In the genomic region with DNA sequence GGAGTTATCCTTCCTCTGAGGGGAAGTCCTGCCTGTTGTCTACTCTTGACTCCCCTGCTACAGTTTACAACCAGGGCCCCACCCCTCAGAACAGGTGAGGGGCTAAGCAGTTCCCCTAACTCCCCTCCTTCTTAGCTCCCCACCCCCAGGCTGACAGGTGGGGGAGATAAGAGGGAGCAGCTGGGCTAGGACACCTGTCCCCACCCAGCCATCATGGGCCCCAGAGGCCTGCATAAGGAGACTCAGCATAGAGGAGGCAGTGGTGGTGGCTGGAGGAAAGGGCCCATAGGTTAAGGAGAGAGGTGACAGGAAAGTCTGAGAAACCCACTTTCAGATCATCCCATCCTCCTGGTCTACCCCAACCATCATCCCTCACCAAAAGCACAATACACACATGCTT, we compare ENCODE assay signal across 10 cellular contexts. TPM values are rescaled to one million over a fixed set of nuclear protein-coding genes. Genes with fewer than 3 reads are reported as not detected.
DNase-seq lines count a peak whose midpoint lies in the region; ATAC-seq and TF ChIP-seq lines count a peak whose summit lies in the region.
"Had no signal": no experiment of that assay in that cellular context is flagged by ENCODE, and none has a peak within 500 bp of the region (broad histone marks: within the 10 kb centered on the region; RNA-seq: fewer than 3 reads in every experiment).

No MANE protein-coding gene starts in this region.

- no peak overlapping the region for H2AK5ac ChIP-seq in mesenchymal stem cell (ENCODE audit: low read length, severe bottlenecking)

- H4K91ac ChIP-seq in mesenchymal stem cell (ENCODE audit: low read length), result no peak overlapping the region

- H2BK12ac ChIP-seq in mesenchymal stem cell (ENCODE audit: low read length in 2 of 2), result no peak overlapping the region

- no peak overlapping the region for H3K4ac ChIP-seq in mesenchymal stem cell (ENCODE audit: low read depth in 1 of 2, low read length in 2 of 2)

- H3K4me1 Mint-ChIP-seq in T-helper 1 cell treated with Interleukin-12 subunit alpha and Interleukin-12 subunit beta and Interleukin-4 antibody, amounts not matched to agents 30 μg/mL and 1 μg/mL, for 36 hours (ENCODE audit: low read depth), result peaks cover 77% of the 10 kb centered on the region
- H3K4me1 Mint-ChIP-seq in activated CD8-positive, alpha-beta T cell treated with anti-CD3 and anti-CD28 coated beads for 36 hours (ENCODE audit: low read depth), result peaks cover 97% of the 10 kb centered on the region

- intact Hi-C loops in activated CD8-positive, alpha-beta T cell treated with anti-CD3 and anti-CD28 coated beads for 36 hours (cut with micrococcal nuclease), result no loop called here

- peak overlapping the region; percentile 39 for H3K9ac ChIP-seq in mesenchymal stem cell (ENCODE audit: low read length)

- H3K4me3 Mint-ChIP-seq in T-helper 1 cell treated with Interleukin-12 subunit alpha and Interleukin-12 subunit beta and Interleukin-4 antibody, amounts not matched to agents 30 μg/mL and 1 μg/mL, for 36 hours, result no peak overlapping the region
- no peak overlapping the region for H3K4me3 Mint-ChIP-seq in activated CD8-positive, alpha-beta T cell treated with anti-CD3 and anti-CD28 coated beads for 36 hours

- ATAC-seq in activated CD8-positive, alpha-beta T cell treated with anti-CD3 and anti-CD28 coated beads for 36 hours, result no peak
- no peak for ATAC-seq in HG02678 (IDR thresholded peaks at IDR 0.05; ENCODE audit: unreplicated experiment)

- no peak for TF ChIP-seq POLR2A in suprapubic skin (IDR thresholded peaks at IDR 0.05)

- H3K27me3 ChIP-seq in mesenchymal stem cell (ENCODE audit: control insufficient read depth in 1 of 2, insufficient read depth in 1 of 2, low read length in 2 of 2) (no peaks in the 10 kb centered on the region), suprapubic skin (no peaks in the 10 kb centered on the region), MG63 (no peaks in the 10 kb centered on the region)
- H3K27me3 ChIP-seq: pancreas had no signal

- H3K9me3 ChIP-seq in mesenchymal stem cell (ENCODE audit: control insufficient read depth, low read length) (no peaks in the 10 kb centered on the region), suprapubic skin (no peaks in the 10 kb centered on the region), MG63 (no peaks in the 10 kb centered on the region)
- H3K9me3 ChIP-seq: pancreas had no signal

- no peak overlapping the region for H3K23ac ChIP-seq in mesenchymal stem cell (ENCODE audit: low read length in 2 of 2)

- TF ChIP-seq EP300 in suprapubic skin (IDR thresholded peaks at IDR 0.05), result no peak

- POLR2A ChIA-PET in activated CD8-positive, alpha-beta T cell treated with anti-CD3 and anti-CD28 coated beads for 36 hours (lab: Charles Lee), result interaction anchor here (1.1 to 15.0 kb wide), 4 partner anchors 6 to 37 kb away, joined by 3 to 245 read pairs (median 6); a partner anchor contains a TSS

- peak overlapping the region; percentile 23 for H3K27ac Mint-ChIP-seq in T-helper 1 cell treated with Interleukin-12 subunit alpha and Interleukin-12 subunit beta and Interleukin-4 antibody, amounts not matched to agents 30 μg/mL and 1 μg/mL, for 36 hours
- H3K27ac Mint-ChIP-seq in activated CD8-positive, alpha-beta T cell treated with anti-CD3 and anti-CD28 coated beads for 36 hours, result peak overlapping the region; percentile 58

- H3K27ac ChIP-seq in mesenchymal stem cell (ENCODE audit: low read length, poor library complexity, severe bottlenecking) (no peak overlapping the region), suprapubic skin (peak overlapping the region; percentile 2)

- no peak overlapping the region for H3K4me2 ChIP-seq in mesenchymal stem cell (ENCODE audit: low read length, poor library complexity, severe bottlenecking)

- H3K18ac ChIP-seq in mesenchymal stem cell (ENCODE audit: low read depth in 1 of 2, low read length in 2 of 2), result no peak overlapping the region

- CTCF ChIA-PET in activated CD8-positive, alpha-beta T cell treated with anti-CD3 and anti-CD28 coated beads for 36 hours (lab: Charles Lee), result interaction anchor here (1.1 to 6.0 kb wide), 3 partner anchors 10 to 108 kb away, joined by 3 to 64 read pairs (median 3); no protein-coding TSS in a partner anchor

- H3K36me3 ChIP-seq in mesenchymal stem cell (ENCODE audit: control insufficient read depth in 1 of 2, insufficient read depth in 2 of 2, low read depth in 1 of 2, low read length in 2 of 2) (peaks cover 18 to 26% of the 10 kb centered on the region in 2 experiments), suprapubic skin (peaks cover 3% of the 10 kb centered on the region), MG63 (peaks cover 32% of the 10 kb centered on the region)
- H3K36me3 ChIP-seq: pancreas had no signal

- H3K36me3 Mint-ChIP-seq in T-helper 1 cell treated with Interleukin-12 subunit alpha and Interleukin-12 subunit beta and Interleukin-4 antibody, amounts not matched to agents 30 μg/mL and 1 μg/mL, for 36 hours (ENCODE audit: low read depth), result peaks cover 25% of the 10 kb centered on the region
- H3K36me3 Mint-ChIP-seq in activated CD8-positive, alpha-beta T cell treated with anti-CD3 and anti-CD28 coated beads for 36 hours (ENCODE audit: low read depth), result peaks cover 11% of the 10 kb centered on the region

- DNase-seq in T-helper 1 cell, result no peak
- no peak for DNase-seq in activated CD8-positive, alpha-beta T cell treated with anti-CD3 and anti-CD28 coated beads for 36 hours
- no peak for DNase-seq in mesenchymal stem cell
- DNase-seq in suprapubic skin (ENCODE audit: low spot score in 2 of 2), result no peak
- no peak for DNase-seq in MG63
- DNase-seq in NCI-H1092 (lab: John Stamatoyannopoulos, UW), result no peak
- DNase-seq: KG1 had no signal

- H3K4me1 ChIP-seq in mesenchymal stem cell (ENCODE audit: control insufficient read depth, insufficient read depth, low read depth, low read length), result peaks cover 65% of the 10 kb centered on the region
- H3K4me1 ChIP-seq in suprapubic skin, result peaks cover 100% of the 10 kb centered on the region

- H3K79me1 ChIP-seq in mesenchymal stem cell (replicated peaks; ENCODE audit: low read length, poor library complexity, severe bottlenecking), result peaks cover 23% of the 10 kb centered on the region

- no peak for TF ChIP-seq CTCF in activated CD8-positive, alpha-beta T cell treated with anti-CD3 and anti-CD28 coated beads for 36 hours (IDR thresholded peaks at IDR 0.05)
- TF ChIP-seq CTCF in suprapubic skin (IDR thresholded peaks at IDR 0.05), result no peak

- H2BK15ac ChIP-seq in mesenchymal stem cell (ENCODE audit: low read depth, poor library complexity, severe bottlenecking), result no peak overlapping the region

- no peaks in the 10 kb centered on the region for H3K9me3 Mint-ChIP-seq in T-helper 1 cell treated with Interleukin-12 subunit alpha and Interleukin-12 subunit beta and Interleukin-4 antibody, amounts not matched to agents 30 μg/mL and 1 μg/mL, for 36 hours
- H3K9me3 Mint-ChIP-seq in activated CD8-positive, alpha-beta T cell treated with anti-CD3 and anti-CD28 coated beads for 36 hours, result no peaks in the 10 kb centered on the region

- H3K27me3 Mint-ChIP-seq in T-helper 1 cell treated with Interleukin-12 subunit alpha and Interleukin-12 subunit beta and Interleukin-4 antibody, amounts not matched to agents 30 μg/mL and 1 μg/mL, for 36 hours (ENCODE audit: low read depth), result no peaks in the 10 kb centered on the region
- no peaks in the 10 kb centered on the region for H3K27me3 Mint-ChIP-seq in activated CD8-positive, alpha-beta T cell treated with anti-CD3 and anti-CD28 coated beads for 36 hours

- H3K14ac ChIP-seq in mesenchymal stem cell (ENCODE audit: low read length in 2 of 2), result no peak overlapping the region

- H2BK120ac ChIP-seq in mesenchymal stem cell (ENCODE audit: low read depth, low read length), result no peak overlapping the region

- H2AFZ ChIP-seq in mesenchymal stem cell (ENCODE audit: low read depth, low read length), result no peak overlapping the region

- no peak overlapping the region for H4K8ac ChIP-seq in mesenchymal stem cell (ENCODE audit: low read length)

- no peak overlapping the region for H2BK5ac ChIP-seq in mesenchymal stem cell (ENCODE audit: low read depth, low read length, poor library complexity, severe bottlenecking)

- H3K4me3 ChIP-seq in mesenchymal stem cell (ENCODE audit: insufficient read depth in 1 of 2, low read depth in 1 of 2, low read length in 2 of 2), result no peak overlapping the region
- H3K4me3 ChIP-seq in suprapubic skin, result peak overlapping the region; percentile 22
- no peak overlapping the region for H3K4me3 ChIP-seq in MG63

RNA-seq across cellular contexts. Expression of a gene that starts 6.8 kb away (rescaled TPM):
- total RNA-seq in activated CD8-positive, alpha-beta T cell treated with anti-CD3 and anti-CD28 coated beads for 36 hours, result 10 to 100 TPM; 35.3 to 35.8 TPM
- polyA plus RNA-seq in mesenchymal stem cell (2013, experiment 1 of 2), result 38.6 TPM
- polyA plus RNA-seq in mesenchymal stem cell (2013, experiment 2 of 2), result 34.2 TPM
- 10 to 100 TPM; 61.7 to 73.5 (median 67.1) TPM for total RNA-seq in suprapubic skin
- 3.4 and 11.7 TPM in 2 replicates for total RNA-seq in MG63 (2014; rRNA removed; shearing (Covaris generic); ENCODE audit: low replicate concordance)
